In the genomic region with DNA sequence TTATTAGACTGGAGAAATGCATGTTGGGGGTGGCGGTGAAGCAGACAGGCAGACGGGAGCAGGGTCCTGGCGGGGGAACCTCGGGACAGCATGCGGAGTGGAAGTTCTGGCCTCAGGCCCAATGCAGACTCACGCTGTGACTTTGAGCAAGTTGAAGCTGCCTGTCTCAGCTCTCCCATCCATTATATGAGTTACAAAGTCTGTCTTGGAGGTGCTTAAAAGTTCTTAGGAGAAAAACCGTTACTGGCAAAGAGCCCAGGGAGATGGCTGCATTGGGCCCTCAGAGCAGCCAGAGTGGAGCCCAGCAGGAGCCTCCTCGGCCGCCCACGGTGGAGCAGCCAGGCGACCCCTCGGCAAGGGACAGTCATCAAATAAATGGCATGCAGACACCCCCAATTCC, we compare ENCODE assay signal across 13 cellular contexts.
DNase-seq lines count a peak whose midpoint lies in the region; ATAC-seq, FAIRE-seq and TF ChIP-seq lines count a peak whose summit lies in the region.
"Had no signal": no experiment of that assay in that cellular context is flagged by ENCODE, and none has a peak within 500 bp of the region (broad histone marks: within the 10 kb centered on the region; RNA-seq: fewer than 3 reads in every experiment).

No MANE protein-coding gene starts in this region.

- H2AFZ ChIP-seq in astrocyte (ENCODE audit: low read depth, low read length) = peak overlapping the region; percentile 78

- H3K4me1 ChIP-seq in astrocyte (ENCODE audit: insufficient read depth, low read length) (peaks cover 24% of the 10 kb centered on the region), skeletal muscle tissue (ENCODE audit: control insufficient read depth in 3 of 3, insufficient read depth in 3 of 3, low read length in 3 of 3) (peaks cover 46 to 77% (median 64%) of the 10 kb centered on the region in 3 donors)

- H3K9ac ChIP-seq in astrocyte (ENCODE audit: low read length) (peak overlapping the region; percentile 72), skeletal muscle tissue (ENCODE audit: low read depth in 1 of 3, low read length in 3 of 3) (peak overlapping the region; percentile 24 to 80 (median 48))

- DNase-seq in EL (peak; percentile 38), astrocyte (ENCODE audit: low read depth) (peak; percentile 78), hepatic stellate cell (ENCODE audit: low spot score) (peak; percentile 35), NCI-H226 (no peak)
- DNase-seq in activated naive CD4-positive, alpha-beta T cell treated with anti-CD3 and anti-CD28 coated beads, Interleukin-2, amount 50 U/mL, for 72 hours (ENCODE audit: low spot score in 2 of 2) = no peak
- no peak for DNase-seq in stimulated activated CD4-positive, alpha-beta T cell treated with anti-CD3 and anti-CD28 coated beads, Interleukin-1b, Interleukin-23, amount 100 ng/mL, for 48 hours
- no peak for DNase-seq in activated CD4-positive, alpha-beta T cell treated with anti-CD3 and anti-CD28 coated beads for 1 hour
- DNase-seq: foreskin keratinocyte; KG1; nephron progenitor cell; NK-92 treated with Interleukin-12 subunit alpha and Interleukin-12 subunit beta, amount 100 ng/mL, for 24 hours had no signal

- ATAC-seq in activated naive CD4-positive, alpha-beta T cell treated with anti-CD3 and anti-CD28 coated beads, Interleukin-2, amount 50 U/mL, for 72 hours = no peak

- no peak for TF ChIP-seq CTCF in astrocyte (IDR thresholded peaks at IDR 0.05; ENCODE audit: insufficient read depth, low read depth, low read length)

- no peak overlapping the region for H3K4me3 Mint-ChIP-seq in astrocyte (ENCODE audit: unreplicated experiment)
- H3K4me3 Mint-ChIP-seq: nephron progenitor cell had no signal

- H3K36me3 ChIP-seq in astrocyte (ENCODE audit: insufficient read depth, low read length) (no peaks in the 10 kb centered on the region), skeletal muscle tissue (ENCODE audit: control insufficient read depth in 3 of 3, insufficient read depth in 3 of 3, low read length in 3 of 3) (no peaks in the 10 kb centered on the region)

- H3K9me3 ChIP-seq in astrocyte (ENCODE audit: insufficient read depth, low read depth, low read length) (no peaks in the 10 kb centered on the region), skeletal muscle tissue (ENCODE audit: control insufficient read depth in 3 of 3, low read length in 3 of 3) (no peaks in the 10 kb centered on the region)

- H3K36me3 Mint-ChIP-seq in astrocyte (ENCODE audit: low read depth, unreplicated experiment) = no peaks in the 10 kb centered on the region
- no peaks in the 10 kb centered on the region for H3K36me3 Mint-ChIP-seq in activated naive CD4-positive, alpha-beta T cell treated with anti-CD3 and anti-CD28 coated beads, Interleukin-2, amount 50 U/mL, for 72 hours

- no peaks in the 10 kb centered on the region for H4K20me1 ChIP-seq in astrocyte (ENCODE audit: insufficient read depth, low read length)

- FAIRE-seq in astrocyte (lab: Jason Lieb, UNC) = peak; percentile 54

- H3K27ac ChIP-seq in astrocyte (ENCODE audit: low read depth, low read length) (peak overlapping the region; percentile 95), skeletal muscle tissue (ENCODE audit: low read depth, low read length) (peak overlapping the region; percentile 89)
- H3K27ac ChIP-seq: VCaP had no signal

- no peaks in the 10 kb centered on the region for H3K27me3 Mint-ChIP-seq in astrocyte (ENCODE audit: low read depth, unreplicated experiment)

- H3K27ac Mint-ChIP-seq in astrocyte (ENCODE audit: unreplicated experiment) = peak overlapping the region; percentile 99
- H3K27ac Mint-ChIP-seq in activated naive CD4-positive, alpha-beta T cell treated with anti-CD3 and anti-CD28 coated beads, Interleukin-2, amount 50 U/mL, for 72 hours = no peak overlapping the region
- H3K27ac Mint-ChIP-seq: nephron progenitor cell had no signal

- no peaks in the 10 kb centered on the region for H3K9me3 Mint-ChIP-seq in astrocyte (ENCODE audit: unreplicated experiment)
- no peaks in the 10 kb centered on the region for H3K9me3 Mint-ChIP-seq in activated naive CD4-positive, alpha-beta T cell treated with anti-CD3 and anti-CD28 coated beads, Interleukin-2, amount 50 U/mL, for 72 hours
- H3K9me3 Mint-ChIP-seq: nephron progenitor cell had no signal

- H3K4me1 Mint-ChIP-seq in astrocyte (ENCODE audit: low read depth, unreplicated experiment) = peaks cover 38% of the 10 kb centered on the region

- no peak overlapping the region for H3K4me3 ChIP-seq in astrocyte (ENCODE audit: insufficient read depth, low read depth, low read length)
- peak overlapping the region in 2 of 3 donors; percentile 35 to 47 for H3K4me3 ChIP-seq in skeletal muscle tissue (ENCODE audit: low read length in 3 of 3)

- H3K79me2 ChIP-seq in astrocyte (ENCODE audit: insufficient read depth, low read length) = no peaks in the 10 kb centered on the region

- H3K27me3 ChIP-seq in astrocyte (ENCODE audit: insufficient read depth, low read length) = no peaks in the 10 kb centered on the region
- H3K27me3 ChIP-seq in skeletal muscle tissue (ENCODE audit: control insufficient read depth in 3 of 3, insufficient read depth in 3 of 3, low read length in 3 of 3) = no peaks in the 10 kb centered on the region
- H3K27me3 ChIP-seq: foreskin keratinocyte had no signal

- H3K4me2 ChIP-seq in astrocyte (ENCODE audit: low read length) = peak overlapping the region; percentile 74

Comparison
In these comparisons a context has a peak if more than half of its experiments do, and no peak if none do; other contexts are left out.
1. DNase-seq: peak in EL (single experiment), astrocyte (single experiment) and hepatic stellate cell (single experiment); none in activated naive CD4-positive, alpha-beta T cell treated with anti-CD3 and anti-CD28 coated beads, Interleukin-2, amount 50 U/mL, for 72 hours (0 of 2), stimulated activated CD4-positive, alpha-beta T cell treated with anti-CD3 and anti-CD28 coated beads, Interleukin-1b, Interleukin-23, amount 100 ng/mL, for 48 hours (single experiment), NCI-H226 (single experiment) and activated CD4-positive, alpha-beta T cell treated with anti-CD3 and anti-CD28 coated beads for 1 hour (single experiment).